Comparison of ENCODE assay signal across 7 cellular contexts in genomic region chr6:32012941-32013617, GRCh38. TPM values are rescaled to one million over a fixed set of nuclear protein-coding genes. Genes with fewer than 3 reads are reported as not detected.
DNase-seq lines count a peak whose midpoint lies in the region; ATAC-seq and TF ChIP-seq lines count a peak whose summit lies in the region.
"Not testable (repeated sequence)": the region's sequence is repeated elsewhere in the genome, so short reads cannot be mapped to it uniquely, and the experiment has no call there.

No MANE protein-coding gene starts in this region.

- not testable (repeated sequence) for TF ChIP-seq CTCF in chondrocyte (IDR thresholded peaks at IDR 0.05); left lung (IDR thresholded peaks at IDR 0.05); neural progenitor cell (IDR thresholded peaks at IDR 0.05)

- DNase-seq in NCI-H226 (peak; percentile 1), chondrocyte (ENCODE audit: low spot score) (peak; percentile 77), Right ventricle myocardium inferior (ENCODE audit: missing footprints) (peak; percentile 42), left lung (peak; percentile 30 to 60), neural progenitor cell (ENCODE audit: low spot score) (peak; percentile 0)
- not testable (repeated sequence) for DNase-seq in activated CD8-positive, alpha-beta T cell treated with anti-CD3 and anti-CD28 coated beads, Interleukin-2, amount 10 ng/mL, durations not matched to agents 7 days and 5 days
- DNase-seq in stimulated activated CD4-positive, alpha-beta T cell treated with anti-CD3 and anti-CD28 coated beads, Interleukin-4, amount 100 ng/mL, for 24 hours, result peak; percentile 3

- not testable (repeated sequence) for H3K79me2 ChIP-seq in neural progenitor cell (ENCODE audit: low read depth)

- H3K27me3 Mint-ChIP-seq in activated CD8-positive, alpha-beta T cell treated with anti-CD3 and anti-CD28 coated beads, Interleukin-2, amount 10 ng/mL, durations not matched to agents 7 days and 5 days (ENCODE audit: low read depth); chondrocyte (ENCODE audit: low read depth); neural progenitor cell (ENCODE audit: insufficient read depth, low read depth): not testable (repeated sequence)

- not testable (repeated sequence) for H3K9ac ChIP-seq in neural progenitor cell

- not testable (repeated sequence) for H3K9me3 ChIP-seq in left lung; neural progenitor cell (ENCODE audit: low read depth)

- intact Hi-C loops in Right ventricle myocardium inferior (cut with DNase I); left lung (cut with DNase I): not testable (repeated sequence)

- H3K4me3 ChIP-seq in left lung, neural progenitor cell: not testable (repeated sequence)

- CTCF ChIA-PET in activated CD8-positive, alpha-beta T cell treated with anti-CD3 and anti-CD28 coated beads, Interleukin-2, amount 10 ng/mL, durations not matched to agents 7 days and 5 days (lab: Charles Lee), result not testable (repeated sequence)

- not testable (repeated sequence) for H3K27me3 ChIP-seq in left lung, neural progenitor cell

- not testable (repeated sequence) for H3K9me3 Mint-ChIP-seq in activated CD8-positive, alpha-beta T cell treated with anti-CD3 and anti-CD28 coated beads, Interleukin-2, amount 10 ng/mL, durations not matched to agents 7 days and 5 days (ENCODE audit: insufficient read depth); chondrocyte (ENCODE audit: low read depth); neural progenitor cell

- H3K36me3 ChIP-seq in left lung, neural progenitor cell: not testable (repeated sequence)

- not testable (repeated sequence) for ATAC-seq in activated CD8-positive, alpha-beta T cell treated with anti-CD3 and anti-CD28 coated beads, Interleukin-2, amount 10 ng/mL, durations not matched to agents 7 days and 5 days; left lung
- ATAC-seq in Right ventricle myocardium inferior, result peak; percentile 35

- H3K4me2 ChIP-seq in neural progenitor cell, result not testable (repeated sequence)

- not testable (repeated sequence) for H3K4me3 Mint-ChIP-seq in activated CD8-positive, alpha-beta T cell treated with anti-CD3 and anti-CD28 coated beads, Interleukin-2, amount 10 ng/mL, durations not matched to agents 7 days and 5 days; chondrocyte (ENCODE audit: unreplicated experiment); neural progenitor cell

- not testable (repeated sequence) for H3K4me1 Mint-ChIP-seq in activated CD8-positive, alpha-beta T cell treated with anti-CD3 and anti-CD28 coated beads, Interleukin-2, amount 10 ng/mL, durations not matched to agents 7 days and 5 days (ENCODE audit: low read depth); chondrocyte (ENCODE audit: low read depth); neural progenitor cell

- H3K36me3 Mint-ChIP-seq in activated CD8-positive, alpha-beta T cell treated with anti-CD3 and anti-CD28 coated beads, Interleukin-2, amount 10 ng/mL, durations not matched to agents 7 days and 5 days (ENCODE audit: low read depth); chondrocyte (ENCODE audit: low read depth); neural progenitor cell: not testable (repeated sequence)

- not testable (repeated sequence) for H3F3A ChIP-seq in neural progenitor cell (ENCODE audit: low read depth)

- not testable (repeated sequence) for H2AFZ ChIP-seq in neural progenitor cell (replicated peaks)

- POLR2A ChIA-PET in activated CD8-positive, alpha-beta T cell treated with anti-CD3 and anti-CD28 coated beads, Interleukin-2, amount 10 ng/mL, durations not matched to agents 7 days and 5 days (lab: Charles Lee), result not testable (repeated sequence)

- H3K27ac Mint-ChIP-seq in activated CD8-positive, alpha-beta T cell treated with anti-CD3 and anti-CD28 coated beads, Interleukin-2, amount 10 ng/mL, durations not matched to agents 7 days and 5 days, result peak overlapping the region; percentile 34
- H3K27ac Mint-ChIP-seq in chondrocyte (ENCODE audit: unreplicated experiment); neural progenitor cell: not testable (repeated sequence)

- H3K4me1 ChIP-seq in left lung, neural progenitor cell: not testable (repeated sequence)

- H3K27ac ChIP-seq in left lung, neural progenitor cell: not testable (repeated sequence)

- not testable (repeated sequence) for H4K20me1 ChIP-seq in neural progenitor cell (ENCODE audit: low read depth)

RNA-seq across cellular contexts. Expression of gene C4B, which starts 1.5 kb away (rescaled TPM):
- total RNA-seq in activated CD8-positive, alpha-beta T cell treated with anti-CD3 and anti-CD28 coated beads, Interleukin-2, amount 10 ng/mL, durations not matched to agents 7 days and 5 days, result 1 to 10 TPM; 2.9 to 3.5 TPM
- total RNA-seq in chondrocyte (7.3 to 10.3 TPM (median 9.6 TPM) in 3 replicates), Right ventricle myocardium inferior (81.6 TPM), left lung (100 to 1,000 TPM in 1 of 2 donors, 10 to 100 TPM in 1; 81.3 to 101 TPM), neural progenitor cell (ENCODE audit: low replicate concordance) (0.30 and 1.5 TPM in 2 replicates)

RNA-seq across cellular contexts. Expression of gene CYP21A2, which starts 25.1 kb away (rescaled TPM):
- not detected for total RNA-seq in activated CD8-positive, alpha-beta T cell treated with anti-CD3 and anti-CD28 coated beads, Interleukin-2, amount 10 ng/mL, durations not matched to agents 7 days and 5 days
- 0.30 to 0.68 TPM (median 0.41 TPM) in 3 replicates for total RNA-seq in chondrocyte
- total RNA-seq in Right ventricle myocardium inferior, result 0.30 TPM
- total RNA-seq in left lung, result under 1 TPM; 0.23 to 0.47 TPM
- total RNA-seq in neural progenitor cell (ENCODE audit: low replicate concordance), result 0.09 TPM in 1 of 2 replicates, not detected in the other

RNA-seq across cellular contexts. Expression of gene C4A, which starts 31.2 kb away (rescaled TPM):
- total RNA-seq in activated CD8-positive, alpha-beta T cell treated with anti-CD3 and anti-CD28 coated beads, Interleukin-2, amount 10 ng/mL, durations not matched to agents 7 days and 5 days, result 1 to 10 TPM; 3.6 to 5.1 TPM
- 7.2 to 13.3 TPM (median 10.5 TPM) in 3 replicates for total RNA-seq in chondrocyte
- total RNA-seq in Right ventricle myocardium inferior, result 92.1 TPM
- total RNA-seq in left lung, result 100 to 1,000 TPM in 1 of 2 donors, 10 to 100 TPM in 1; 95.5 to 124 TPM
- total RNA-seq in neural progenitor cell (ENCODE audit: low replicate concordance), result 1.7 and 4.3 TPM in 2 replicates

RNA-seq across cellular contexts. Expression of gene DXO, which starts 41.1 kb away (rescaled TPM):
- total RNA-seq in activated CD8-positive, alpha-beta T cell treated with anti-CD3 and anti-CD28 coated beads, Interleukin-2, amount 10 ng/mL, durations not matched to agents 7 days and 5 days, result 10 to 100 TPM; 14.8 to 17.7 TPM
- 15.8 to 25.9 TPM (median 19.3 TPM) in 3 replicates for total RNA-seq in chondrocyte
- 9.8 TPM for total RNA-seq in Right ventricle myocardium inferior
- total RNA-seq in left lung, result 10 to 100 TPM; 16.2 to 17.8 TPM
- 10.2 and 23.0 TPM in 2 replicates for total RNA-seq in neural progenitor cell (ENCODE audit: low replicate concordance)

RNA-seq across cellular contexts. Expression of gene SKIC2, which starts 54.1 kb away (rescaled TPM):
- 10 to 100 TPM; 73.2 to 73.4 TPM for total RNA-seq in activated CD8-positive, alpha-beta T cell treated with anti-CD3 and anti-CD28 coated beads, Interleukin-2, amount 10 ng/mL, durations not matched to agents 7 days and 5 days
- 56.9 to 85.6 TPM (median 61.2 TPM) in 3 replicates for total RNA-seq in chondrocyte
- total RNA-seq in Right ventricle myocardium inferior, result 30.7 TPM
- total RNA-seq in left lung, result 10 to 100 TPM; 65.4 to 67.9 TPM
- 21.0 and 50.5 TPM in 2 replicates for total RNA-seq in neural progenitor cell (ENCODE audit: low replicate concordance)
